ENCODE assay signal across 8 cellular contexts in genomic region chr11:27505781-27506180, GRCh38. TPM values are rescaled to one million over a fixed set of nuclear protein-coding genes. Genes with fewer than 3 reads are reported as not detected.
DNase-seq lines count a peak whose midpoint lies in the region; ATAC-seq and TF ChIP-seq lines count a peak whose summit lies in the region.

No MANE protein-coding gene starts in this region.

- H3K9me3 Mint-ChIP-seq in activated CD8-positive, alpha-beta T cell treated with anti-CD3 and anti-CD28 coated beads, Interleukin-2, amount 10 ng/mL, durations not matched to agents 7 days and 5 days (ENCODE audit: insufficient read depth) = no peaks in the 10 kb centered on the region

- peaks cover 22% of the 10 kb centered on the region for H3K36me3 ChIP-seq in iPS-20b (ENCODE audit: insufficient read depth, low read depth, low read length)
- no peaks in the 10 kb centered on the region for H3K36me3 ChIP-seq in thoracic aorta

- H3K36me3 Mint-ChIP-seq in activated CD8-positive, alpha-beta T cell treated with anti-CD3 and anti-CD28 coated beads, Interleukin-2, amount 10 ng/mL, durations not matched to agents 7 days and 5 days (ENCODE audit: low read depth) = peaks cover 14% of the 10 kb centered on the region

- CTCF ChIA-PET in activated CD8-positive, alpha-beta T cell treated with anti-CD3 and anti-CD28 coated beads, Interleukin-2, amount 10 ng/mL, durations not matched to agents 7 days and 5 days (lab: Charles Lee) = interaction anchor here (1.5 to 2.4 kb wide), 2 partner anchors 9 to 20 kb away, joined by 3 to 10 read pairs; no protein-coding TSS in a partner anchor

- H3K4me1 Mint-ChIP-seq in activated CD8-positive, alpha-beta T cell treated with anti-CD3 and anti-CD28 coated beads, Interleukin-2, amount 10 ng/mL, durations not matched to agents 7 days and 5 days (ENCODE audit: low read depth) = peaks cover 38% of the 10 kb centered on the region

- no peak overlapping the region for H3K27ac ChIP-seq in iPS-20b (ENCODE audit: low read length)
- H3K27ac ChIP-seq in thoracic aorta = peak overlapping the region; percentile 91 to 92

- peak overlapping the region; percentile 100 for H3K4me3 Mint-ChIP-seq in activated CD8-positive, alpha-beta T cell treated with anti-CD3 and anti-CD28 coated beads, Interleukin-2, amount 10 ng/mL, durations not matched to agents 7 days and 5 days

- H3K4me3 ChIP-seq in iPS-20b (ENCODE audit: low read length) (peak overlapping the region; percentile 91), thoracic aorta (peak overlapping the region; percentile 87)

- H3K4me1 ChIP-seq in iPS-20b (ENCODE audit: insufficient read depth, low read length) = peaks cover 5% of the 10 kb centered on the region; the same call in 1 of the 2 replicates
- H3K4me1 ChIP-seq in thoracic aorta (ENCODE audit: control insufficient read depth in 1 of 2, low read depth in 2 of 2) = peaks cover 18 to 30% of the 10 kb centered on the region in 2 donors

- H3K9me3 ChIP-seq in iPS-20b (ENCODE audit: insufficient read depth, low read depth, low read length) (no peaks in the 10 kb centered on the region), thoracic aorta (no peaks in the 10 kb centered on the region)

- POLR2A ChIA-PET in activated CD8-positive, alpha-beta T cell treated with anti-CD3 and anti-CD28 coated beads, Interleukin-2, amount 10 ng/mL, durations not matched to agents 7 days and 5 days (lab: Charles Lee) = no interaction called here

- ATAC-seq in GM18508 (IDR thresholded peaks at IDR 0.05; ENCODE audit: insufficient read depth, unreplicated experiment) (peak; percentile 1), HG02885 (IDR thresholded peaks at IDR 0.05; ENCODE audit: poor library complexity, unreplicated experiment) (peak; percentile 6), thoracic aorta (ENCODE audit: insufficient number of reproducible peaks, low FRiP score, low read depth) (no peak), GM21423 (IDR thresholded peaks at IDR 0.05; ENCODE audit: unreplicated experiment) (no peak), HG02623 (IDR thresholded peaks at IDR 0.05; ENCODE audit: unreplicated experiment) (no peak)
- ATAC-seq in activated CD8-positive, alpha-beta T cell treated with anti-CD3 and anti-CD28 coated beads, Interleukin-2, amount 10 ng/mL, durations not matched to agents 7 days and 5 days = peak; percentile 1

- peak overlapping the region; percentile 95 for H3K9ac ChIP-seq in iPS-20b (ENCODE audit: low read depth, low read length)

- H3K27me3 Mint-ChIP-seq in activated CD8-positive, alpha-beta T cell treated with anti-CD3 and anti-CD28 coated beads, Interleukin-2, amount 10 ng/mL, durations not matched to agents 7 days and 5 days (ENCODE audit: low read depth) = no peaks in the 10 kb centered on the region

- H3K27ac Mint-ChIP-seq in activated CD8-positive, alpha-beta T cell treated with anti-CD3 and anti-CD28 coated beads, Interleukin-2, amount 10 ng/mL, durations not matched to agents 7 days and 5 days = peak overlapping the region; percentile 100

- H3K27me3 ChIP-seq in iPS-20b (ENCODE audit: insufficient read depth, low read length) = no peaks in the 10 kb centered on the region
- H3K27me3 ChIP-seq in thoracic aorta (replicated peaks; ENCODE audit: insufficient read depth) = no peaks in the 10 kb centered on the region

- no peak for TF ChIP-seq CTCF in thoracic aorta (IDR thresholded peaks at IDR 0.05)

- DNase-seq in activated CD8-positive, alpha-beta T cell treated with anti-CD3 and anti-CD28 coated beads, Interleukin-2, amount 10 ng/mL, durations not matched to agents 7 days and 5 days = no peak
- DNase-seq in thoracic aorta (ENCODE audit: low spot score) = no peak
- DNase-seq in NCI-H82 treated with DMSO at 0.1 percent for 48 hours (lab: John Stamatoyannopoulos, UW; ENCODE audit: unreplicated experiment) = no peak

RNA-seq across cellular contexts. Expression of gene LIN7C, which starts 0.8 kb away (rescaled TPM):
- 10 to 100 TPM; 18.9 to 19.0 TPM for total RNA-seq in activated CD8-positive, alpha-beta T cell treated with anti-CD3 and anti-CD28 coated beads, Interleukin-2, amount 10 ng/mL, durations not matched to agents 7 days and 5 days
- 10 to 100 TPM; 26.9 to 51.3 TPM for total RNA-seq in thoracic aorta

RNA-seq across cellular contexts. Expression of gene LGR4, which starts 33.2 kb away (rescaled TPM):
- total RNA-seq in activated CD8-positive, alpha-beta T cell treated with anti-CD3 and anti-CD28 coated beads, Interleukin-2, amount 10 ng/mL, durations not matched to agents 7 days and 5 days = under 1 TPM in 1 of 2 experiments, not detected in 1; 0.05 TPM
- 10 to 100 TPM; 26.4 to 48.6 TPM for total RNA-seq in thoracic aorta

Comparison
In these comparisons a context has a peak if more than half of its experiments do, and no peak if none do; other contexts are left out.
1. ATAC-seq: peak in GM18508 (single experiment), HG02885 (single experiment) and activated CD8-positive, alpha-beta T cell treated with anti-CD3 and anti-CD28 coated beads, Interleukin-2, amount 10 ng/mL, durations not matched to agents 7 days and 5 days (single experiment); none in thoracic aorta (single experiment), GM21423 (single experiment) and HG02623 (single experiment).
2. RNA of gene LGR4, which starts 33.2 kb away (total RNA-seq): 26.4 to 48.6 TPM in thoracic aorta; 0.05 TPM in activated CD8-positive, alpha-beta T cell treated with anti-CD3 and anti-CD28 coated beads, Interleukin-2, amount 10 ng/mL, durations not matched to agents 7 days and 5 days; every median in the first group is over 10 times any median in the second.